In genomic region chr5:80810425-80810824, GRCh38 we compare ENCODE assay signal across 2 cellular contexts.
TF ChIP-seq lines count a peak whose summit lies in the region.

No MANE protein-coding gene starts in this region.

TF ChIP-seq in HEK293T, 16 proteins besides CTCF, POLR2A, EP300 and RAD21:
- no peak for TF ChIP-seq LEF1 (IDR thresholded peaks at IDR 0.05; ENCODE audit: borderline replicate concordance)
- peak; percentile 63 for TF ChIP-seq PKNOX1 (IDR thresholded peaks at IDR 0.05)

TF ChIP-seq in K562, 482 proteins besides CTCF, POLR2A, EP300 and RAD21:
- peak; percentile 70 for TF ChIP-seq PKNOX1 (IDR thresholded peaks at IDR 0.05)
- TF ChIP-seq ZNF175 (CRISPR knock-in tag; IDR thresholded peaks at IDR 0.05; ENCODE audit: low read depth): no peak
- no peak for TF ChIP-seq NCOA1 (IDR thresholded peaks at IDR 0.05; ENCODE audit: low read depth)
- TF ChIP-seq PBX2 (CRISPR knock-in tag; IDR thresholded peaks at IDR 0.05; ENCODE audit: low read depth): no peak
- TF ChIP-seq PBX2 (tag; conservative IDR thresholded peaks at IDR 0.05; ENCODE audit: low read depth): peak; percentile 75
- no peak for TF ChIP-seq MTA2 (IDR thresholded peaks at IDR 0.05; ENCODE audit: low read depth)
- peak; percentile 82 for TF ChIP-seq MEIS2 (IDR thresholded peaks at IDR 0.05; ENCODE audit: partially characterized antibody)
- TF ChIP-seq DDX20 (tag; IDR thresholded peaks at IDR 0.05; ENCODE audit: low read depth): no peak
